11 cellular contexts compared by ENCODE assay signal in genomic region chr19:48481846-48482639, GRCh38. TPM values are rescaled to one million over a fixed set of nuclear protein-coding genes. Genes with fewer than 3 reads are reported as not detected.
A peak's percentile ranks its signal among the peaks of the same experiment; 100 is the strongest.
DNase-seq lines count a peak whose midpoint lies in the region; ATAC-seq and TF ChIP-seq lines count a peak whose summit lies in the region.
"Had no signal": no experiment of that assay in that cellular context is flagged by ENCODE, and none has a peak within 500 bp of the region (broad histone marks: within the 10 kb centered on the region; RNA-seq: fewer than 3 reads in every experiment).

No MANE protein-coding gene starts in this region.

- POLR2A ChIA-PET in OCI-LY7 (lab: Charles Lee) = no interaction called here

- no peaks in the 10 kb centered on the region for H4K20me1 ChIP-seq in OCI-LY7 (ENCODE audit: insufficient read depth, low read length)

- H3K79me2 ChIP-seq in OCI-LY7 (ENCODE audit: insufficient read depth, low read depth, low read length) = no peaks in the 10 kb centered on the region

- H3K36me3 Mint-ChIP-seq in activated naive CD4-positive, alpha-beta T cell treated with anti-CD3 and anti-CD28 coated beads, Interleukin-2, amount 50 U/mL, for 24 hours = no peaks in the 10 kb centered on the region
- peaks cover 20% of the 10 kb centered on the region for H3K36me3 Mint-ChIP-seq in effector memory CD8-positive, alpha-beta T cell (ENCODE audit: insufficient read depth)
- H3K36me3 Mint-ChIP-seq in stimulated activated naive B cell treated with anti-CD40 and anti-IgM and Interleukin-4, amounts not matched to agents 10 μg/mL and 1 μg/mL and 100 μg/mL, for 72 hours = peaks cover 0 to 7% of the 10 kb centered on the region in 2 donors

- no peak overlapping the region for H3K4me2 ChIP-seq in OCI-LY7 (ENCODE audit: low read length)

- H3K4me1 ChIP-seq in OCI-LY7 (ENCODE audit: insufficient read depth, low read length, poor library complexity, severe bottlenecking) (no peaks in the 10 kb centered on the region), mucosa of descending colon (ENCODE audit: low read depth) (peaks cover 3% of the 10 kb centered on the region)

- H3K36me3 ChIP-seq in OCI-LY7 (ENCODE audit: insufficient read depth, low read length) (peaks cover 27% of the 10 kb centered on the region), mucosa of descending colon (ENCODE audit: low read depth) (no peaks in the 10 kb centered on the region)

- intact Hi-C loops in OCI-LY7 (cut with micrococcal nuclease; ENCODE audit: unreplicated experiment) = no loop called here
- intact Hi-C loops in mucosa of descending colon (cut with DNase I, micrococcal nuclease) = no loop called here

- H3K4me3 Mint-ChIP-seq in activated naive CD4-positive, alpha-beta T cell treated with anti-CD3 and anti-CD28 coated beads, Interleukin-2, amount 50 U/mL, for 24 hours = peak overlapping the region; percentile 39
- peak overlapping the region; percentile 89 to 94 for H3K4me3 Mint-ChIP-seq in effector memory CD8-positive, alpha-beta T cell
- H3K4me3 Mint-ChIP-seq in stimulated activated naive B cell treated with anti-CD40 and anti-IgM and Interleukin-4, amounts not matched to agents 10 μg/mL and 1 μg/mL and 100 μg/mL, for 72 hours = peak overlapping the region in 1 of 2 donors; percentile 94

- H2AFZ ChIP-seq in OCI-LY7 (ENCODE audit: low read length) = no peak overlapping the region

- CTCF ChIA-PET in OCI-LY7 (lab: Charles Lee; ENCODE audit: unreplicated experiment) = no interaction called here

- ATAC-seq in effector memory CD8-positive, alpha-beta T cell (replicated peaks) = no peak
- no peak for ATAC-seq in stimulated activated naive B cell treated with anti-CD40 and anti-IgM and Interleukin-4, amounts not matched to agents 10 μg/mL and 1 μg/mL and 100 μg/mL, for 72 hours (replicated peaks)
- no peak for ATAC-seq in mucosa of descending colon
- ATAC-seq: left lobe of liver had no signal

- H3K9me3 Mint-ChIP-seq in activated naive CD4-positive, alpha-beta T cell treated with anti-CD3 and anti-CD28 coated beads, Interleukin-2, amount 50 U/mL, for 24 hours = no peaks in the 10 kb centered on the region
- H3K9me3 Mint-ChIP-seq in effector memory CD8-positive, alpha-beta T cell = no peaks in the 10 kb centered on the region
- no peaks in the 10 kb centered on the region for H3K9me3 Mint-ChIP-seq in stimulated activated naive B cell treated with anti-CD40 and anti-IgM and Interleukin-4, amounts not matched to agents 10 μg/mL and 1 μg/mL and 100 μg/mL, for 72 hours

- no peaks in the 10 kb centered on the region for H3K27me3 Mint-ChIP-seq in activated naive CD4-positive, alpha-beta T cell treated with anti-CD3 and anti-CD28 coated beads, Interleukin-2, amount 50 U/mL, for 24 hours
- no peaks in the 10 kb centered on the region for H3K27me3 Mint-ChIP-seq in effector memory CD8-positive, alpha-beta T cell
- peaks cover 5 to 15% of the 10 kb centered on the region in 2 donors for H3K27me3 Mint-ChIP-seq in stimulated activated naive B cell treated with anti-CD40 and anti-IgM and Interleukin-4, amounts not matched to agents 10 μg/mL and 1 μg/mL and 100 μg/mL, for 72 hours

- H3K27ac ChIP-seq in OCI-LY7 (ENCODE audit: low read depth, low read length, poor library complexity, severe bottlenecking) = no peak overlapping the region

- no peak for DNase-seq in activated naive CD4-positive, alpha-beta T cell (lab: John Stamatoyannopoulos, UW)
- DNase-seq in OCI-LY7 (ENCODE audit: low spot score) (no peak), GM20000 (ENCODE audit: low spot score) (no peak), mucosa of descending colon (no peak), pons (ENCODE audit: low spot score) (no peak)
- no peak for DNase-seq in effector memory CD8-positive, alpha-beta T cell
- DNase-seq in stimulated activated naive B cell treated with anti-CD40 and anti-IgM and Interleukin-4, amounts not matched to agents 10 μg/mL and 1 μg/mL and 100 μg/mL, for 72 hours = no peak
- DNase-seq: anterior cingulate cortex, DMS79 had no signal

- no peaks in the 10 kb centered on the region for H3K9me2 ChIP-seq in OCI-LY7 (ENCODE audit: insufficient read depth, low read length)

- H3K27ac Mint-ChIP-seq in activated naive CD4-positive, alpha-beta T cell treated with anti-CD3 and anti-CD28 coated beads, Interleukin-2, amount 50 U/mL, for 24 hours = no peak overlapping the region
- H3K27ac Mint-ChIP-seq in effector memory CD8-positive, alpha-beta T cell = peak overlapping the region in 1 of 2 donors; percentile 89
- peak overlapping the region; percentile 20 for H3K27ac Mint-ChIP-seq in stimulated activated naive B cell treated with anti-CD40 and anti-IgM and Interleukin-4, amounts not matched to agents 10 μg/mL and 1 μg/mL and 100 μg/mL, for 72 hours

- peaks cover 26% of the 10 kb centered on the region for H3K4me1 Mint-ChIP-seq in activated naive CD4-positive, alpha-beta T cell treated with anti-CD3 and anti-CD28 coated beads, Interleukin-2, amount 50 U/mL, for 24 hours
- peaks cover 13 to 18% of the 10 kb centered on the region in 2 donors for H3K4me1 Mint-ChIP-seq in effector memory CD8-positive, alpha-beta T cell (ENCODE audit: low read depth in 2 of 2)
- H3K4me1 Mint-ChIP-seq in stimulated activated naive B cell treated with anti-CD40 and anti-IgM and Interleukin-4, amounts not matched to agents 10 μg/mL and 1 μg/mL and 100 μg/mL, for 72 hours = peaks cover 14 to 19% of the 10 kb centered on the region in 2 donors

- TSS peak; percentile 66 for BruUV-seq in OCI-LY7 (replicated peaks; lab: Mats Ljungman, UMichigan)

- H3K4me3 ChIP-seq in OCI-LY7 (ENCODE audit: low read depth, low read length, poor library complexity, severe bottlenecking) = no peak overlapping the region
- no peak overlapping the region for H3K4me3 ChIP-seq in mucosa of descending colon

- TF ChIP-seq CTCF in OCI-LY7 (conservative IDR thresholded peaks at IDR 0.05; ENCODE audit: low read length) (no peak), GM20000 (IDR thresholded peaks at IDR 0.05; ENCODE audit: extremely low read depth, missing control alignments) (no peak), mucosa of descending colon (IDR thresholded peaks at IDR 0.05) (no peak)

- no peaks in the 10 kb centered on the region for H3K9me3 ChIP-seq in OCI-LY7 (ENCODE audit: low read length)
- H3K9me3 ChIP-seq in mucosa of descending colon = no peaks in the 10 kb centered on the region

RNA-seq across cellular contexts. Expression of gene CYTH2, which starts 12.9 kb away (rescaled TPM):
- 44.0 and 46.6 TPM in 2 replicates for total RNA-seq in OCI-LY7 (2014; rRNA removed; shearing (Covaris generic))
- 53.2 and 74.8 TPM in 2 replicates for total RNA-seq in OCI-LY7 (2022)
- 10 to 100 TPM; 66.3 to 86.9 (median 69.3) TPM for total RNA-seq in mucosa of descending colon

RNA-seq across cellular contexts. Expression of gene KCNJ14, which starts 26.7 kb away (rescaled TPM):
- 0.57 and 0.85 TPM in 2 replicates for total RNA-seq in OCI-LY7 (2014; rRNA removed; shearing (Covaris generic))
- total RNA-seq in OCI-LY7 (2022) = 2.5 and 2.6 TPM in 2 replicates
- 1 to 10 TPM in 1 of 3 donors, under 1 TPM in 2; 0.46 to 1.3 (median 0.67) TPM for total RNA-seq in mucosa of descending colon

RNA-seq across cellular contexts. Expression of gene LMTK3, which starts 29.6 kb away (rescaled TPM):
- total RNA-seq in OCI-LY7 (2014; rRNA removed; shearing (Covaris generic)) = 1.3 and 2.3 TPM in 2 replicates
- total RNA-seq in OCI-LY7 (2022) (9.7 and 11.5 TPM in 2 replicates), mucosa of descending colon (1 to 10 TPM in 2 of 3 donors, under 1 TPM in 1; 0.48 to 2.6 (median 1.3) TPM)

RNA-seq across cellular contexts. Expression of gene GRWD1, which starts 36.3 kb away (rescaled TPM):
- total RNA-seq in OCI-LY7 (2014; rRNA removed; shearing (Covaris generic)) = 34.4 and 35.8 TPM in 2 replicates
- total RNA-seq in OCI-LY7 (2022) (26.3 and 32.1 TPM in 2 replicates), mucosa of descending colon (10 to 100 TPM; 19.7 to 26.8 (median 24.3) TPM)
